In the genomic region with DNA sequence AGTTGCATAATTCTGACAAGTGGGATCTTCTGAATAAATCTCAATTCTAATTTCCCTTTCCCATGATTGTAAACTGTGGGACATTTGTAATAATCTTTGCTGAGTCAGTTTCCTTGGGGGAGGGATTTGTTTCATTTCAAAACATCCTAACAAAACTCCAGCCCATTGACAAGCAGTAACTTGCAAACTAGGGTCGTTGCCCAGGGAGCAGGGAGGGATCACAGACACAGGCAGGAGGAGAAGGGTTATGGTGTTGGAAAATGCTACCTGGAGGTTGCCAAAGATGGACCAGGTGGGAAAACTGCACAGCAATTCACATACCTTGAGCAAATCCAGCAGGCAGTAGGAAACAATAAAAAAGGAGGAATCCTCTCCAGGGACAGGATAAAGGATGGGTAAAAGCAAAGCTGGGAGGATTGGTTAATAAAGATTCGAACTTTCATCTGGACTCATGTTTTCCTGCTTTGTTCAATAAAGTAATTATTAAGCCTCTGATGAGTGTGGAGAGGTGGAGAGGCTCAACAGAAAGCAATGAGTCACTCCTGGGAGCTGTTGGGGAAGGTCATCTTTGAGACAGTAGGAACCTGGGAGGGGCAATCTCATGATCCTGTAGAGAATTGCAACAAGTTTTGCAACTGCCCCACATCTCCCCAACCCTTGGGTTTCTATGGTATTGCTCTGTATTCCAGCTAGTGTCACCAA, we compare ENCODE assay signal across 8 cellular contexts.
DNase-seq lines count a peak whose midpoint lies in the region; ATAC-seq and TF ChIP-seq lines count a peak whose summit lies in the region.

No MANE protein-coding gene starts in this region.

- intact Hi-C loops in posterior vena cava (cut with DNase I): no loop called here

- no peaks in the 10 kb centered on the region for H3K27me3 Mint-ChIP-seq in stimulated activated memory B cell treated with anti-CD40 and anti-IgM and Interleukin-4, amounts not matched to agents 10 μg/mL and 1 μg/mL and 100 μg/mL, for 72 hours

- H3K4me3 Mint-ChIP-seq in stimulated activated memory B cell treated with anti-CD40 and anti-IgM and Interleukin-4, amounts not matched to agents 10 μg/mL and 1 μg/mL and 100 μg/mL, for 72 hours: no peak overlapping the region

- H3K36me3 Mint-ChIP-seq in stimulated activated memory B cell treated with anti-CD40 and anti-IgM and Interleukin-4, amounts not matched to agents 10 μg/mL and 1 μg/mL and 100 μg/mL, for 72 hours: no peaks in the 10 kb centered on the region

- H3K9me3 Mint-ChIP-seq in stimulated activated memory B cell treated with anti-CD40 and anti-IgM and Interleukin-4, amounts not matched to agents 10 μg/mL and 1 μg/mL and 100 μg/mL, for 72 hours: no peaks in the 10 kb centered on the region

- no peak overlapping the region for H3K27ac ChIP-seq in coronary artery

- peak overlapping the region; percentile 45 for H3K27ac Mint-ChIP-seq in stimulated activated memory B cell treated with anti-CD40 and anti-IgM and Interleukin-4, amounts not matched to agents 10 μg/mL and 1 μg/mL and 100 μg/mL, for 72 hours

- DNase-seq in DMS53 (lab: John Stamatoyannopoulos, UW): peak; percentile 57
- no peak for DNase-seq in DMS53 treated with DMSO at 0.1 percent for 48 hours (lab: John Stamatoyannopoulos, UW; ENCODE audit: unreplicated experiment)
- peak; percentile 51 for DNase-seq in glomerular visceral epithelial cell (ENCODE audit: extremely low spot score)
- no peak for DNase-seq in coronary artery (ENCODE audit: low spot score)
- DNase-seq in posterior vena cava (ENCODE audit: low spot score): no peak

- no peak for TF ChIP-seq CTCF in coronary artery (IDR thresholded peaks at IDR 0.05)

- peaks cover 13% of the 10 kb centered on the region for H3K4me1 Mint-ChIP-seq in stimulated activated memory B cell treated with anti-CD40 and anti-IgM and Interleukin-4, amounts not matched to agents 10 μg/mL and 1 μg/mL and 100 μg/mL, for 72 hours

- ATAC-seq in SK-N-SH treated with all-trans-retinoic acid at 6 μM for 48 hours (peak; percentile 74), HG03520 (IDR thresholded peaks at IDR 0.05; ENCODE audit: unreplicated experiment) (no peak)
- ATAC-seq in stimulated activated memory B cell treated with anti-CD40 and anti-IgM and Interleukin-4, amounts not matched to agents 10 μg/mL and 1 μg/mL and 100 μg/mL, for 72 hours: peak; percentile 55

- H3K4me3 ChIP-seq in coronary artery: no peak overlapping the region

TF ChIP-seq in SK-N-SH treated with all-trans-retinoic acid at 6 μM for 48 hours, 23 proteins besides CTCF, POLR2A, EP300 and RAD21:
- no peak for TF ChIP-seq TCF4 (CRISPR knock-in tag; IDR thresholded peaks at IDR 0.05; ENCODE audit: borderline replicate concordance)
- TF ChIP-seq POU6F1 (CRISPR knock-in tag; IDR thresholded peaks at IDR 0.05; ENCODE audit: borderline replicate concordance, low read depth): no peak
- TF ChIP-seq PATZ1 (CRISPR knock-in tag; IDR thresholded peaks at IDR 0.05; ENCODE audit: borderline replicate concordance): no peak
- no peak for TF ChIP-seq ZNF565 (CRISPR knock-in tag; conservative IDR thresholded peaks at IDR 0.05; ENCODE audit: low read depth)
- TF ChIP-seq RARB (CRISPR knock-in tag; IDR thresholded peaks at IDR 0.05): no peak
- TF ChIP-seq TSHZ2 (CRISPR knock-in tag; IDR thresholded peaks at IDR 0.05): no peak
- TF ChIP-seq CSRNP3 (CRISPR knock-in tag; IDR thresholded peaks at IDR 0.05): no peak
- TF ChIP-seq ZNF70 (CRISPR knock-in tag; IDR thresholded peaks at IDR 0.05): no peak
- TF ChIP-seq ESRRG (CRISPR knock-in tag; IDR thresholded peaks at IDR 0.05): no peak
- no peak for TF ChIP-seq ZFP30 (CRISPR knock-in tag; IDR thresholded peaks at IDR 0.05)
- no peak for TF ChIP-seq TOX (CRISPR knock-in tag; IDR thresholded peaks at IDR 0.05; ENCODE audit: borderline replicate concordance)
- no peak for TF ChIP-seq GLIS3 (CRISPR knock-in tag; IDR thresholded peaks at IDR 0.05)
TF ChIP-seq in SK-N-SH treated with all-trans-retinoic acid at 6 μM for 48 hours: peak in this region for 0.

Comparison
In these comparisons a context has a peak if more than half of its experiments do, and no peak if none do; other contexts are left out.
1. DNase-seq: peak in DMS53 (single experiment) and glomerular visceral epithelial cell (single experiment); none in DMS53 treated with DMSO at 0.1 percent for 48 hours (single experiment), coronary artery (single experiment) and posterior vena cava (single experiment).